In genomic region chr5:119129770-119130169, GRCh38 we compare ENCODE assay signal across 1 cellular context.
TF ChIP-seq lines count a peak whose summit lies in the region.

No MANE protein-coding gene starts in this region.

TF ChIP-seq in GM12878, 131 proteins besides CTCF, POLR2A, EP300 and RAD21 (continued from another document):
- TF ChIP-seq SUZ12 (IDR thresholded peaks at IDR 0.05; ENCODE audit: unreplicated experiment), result no peak
